ENCODE assay signal across 8 cellular contexts in genomic region chr5:63220244-63220643, GRCh38.
"Had no signal": no experiment of that assay in that cellular context is flagged by ENCODE, and none has a peak within 500 bp of the region (broad histone marks: within the 10 kb centered on the region; RNA-seq: fewer than 3 reads in every experiment).

No MANE protein-coding gene starts in this region.

- H3K36me3 ChIP-seq: HAP-1 had no signal

- H2AFZ ChIP-seq: GM23248 had no signal

- H3K4me3 ChIP-seq: GM23248, HAP-1, K562 had no signal

- H3K9me3 ChIP-seq: HAP-1 had no signal

- H3K27ac ChIP-seq: GM23248 had no signal

- DNase-seq: GM23248, GOT3, H7, HFFc6, IMR-90 had no signal

- ATAC-seq: HCT116, K562 had no signal

- H3K4me1 ChIP-seq: HAP-1 had no signal

- H3K9ac ChIP-seq: GM23248 had no signal
